ENCODE assay signal across 1 cellular context in the genomic region with DNA sequence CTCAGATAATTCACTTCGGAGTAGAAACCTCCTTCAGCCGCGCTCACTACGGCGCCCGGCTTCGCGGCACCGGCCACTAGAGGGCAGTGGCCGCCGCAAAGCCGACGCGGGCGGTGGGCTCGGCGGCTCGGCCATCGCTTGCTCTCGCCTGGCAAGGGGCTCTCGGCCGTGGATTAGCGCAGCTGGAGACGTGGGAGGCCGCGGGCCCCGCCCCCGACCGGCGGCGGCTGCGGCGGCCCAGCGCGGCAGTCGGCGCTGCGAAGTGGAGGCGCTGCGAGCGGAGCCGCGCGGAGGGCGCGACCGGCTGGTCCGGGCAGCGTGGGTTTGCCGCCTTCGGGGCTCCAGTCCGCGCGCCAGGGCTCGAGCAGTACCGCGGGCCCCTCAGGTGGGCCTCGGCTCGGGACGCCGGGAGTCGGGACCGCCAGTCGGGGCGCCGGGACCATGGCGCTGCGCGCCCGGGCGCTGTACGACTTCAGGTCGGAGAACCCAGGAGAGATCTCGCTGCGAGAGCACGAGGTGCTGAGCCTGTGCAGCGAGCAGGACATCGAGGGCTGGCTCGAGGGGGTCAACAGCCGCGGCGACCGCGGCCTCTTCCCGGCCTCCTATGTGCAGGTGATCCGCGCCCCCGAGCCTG.
TF ChIP-seq lines count a peak whose summit lies in the region.

A gene with protein sequence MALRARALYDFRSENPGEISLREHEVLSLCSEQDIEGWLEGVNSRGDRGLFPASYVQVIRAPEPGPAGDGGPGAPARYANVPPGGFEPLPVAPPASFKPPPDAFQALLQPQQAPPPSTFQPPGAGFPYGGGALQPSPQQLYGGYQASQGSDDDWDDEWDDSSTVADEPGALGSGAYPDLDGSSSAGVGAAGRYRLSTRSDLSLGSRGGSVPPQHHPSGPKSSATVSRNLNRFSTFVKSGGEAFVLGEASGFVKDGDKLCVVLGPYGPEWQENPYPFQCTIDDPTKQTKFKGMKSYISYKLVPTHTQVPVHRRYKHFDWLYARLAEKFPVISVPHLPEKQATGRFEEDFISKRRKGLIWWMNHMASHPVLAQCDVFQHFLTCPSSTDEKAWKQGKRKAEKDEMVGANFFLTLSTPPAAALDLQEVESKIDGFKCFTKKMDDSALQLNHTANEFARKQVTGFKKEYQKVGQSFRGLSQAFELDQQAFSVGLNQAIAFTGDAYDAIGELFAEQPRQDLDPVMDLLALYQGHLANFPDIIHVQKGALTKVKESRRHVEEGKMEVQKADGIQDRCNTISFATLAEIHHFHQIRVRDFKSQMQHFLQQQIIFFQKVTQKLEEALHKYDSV (plus strand): TSS at position 248 of the 634 bp plus-strand sequence. CDS start 194 bp downstream, at position 442.

TF ChIP-seq in K562, 482 proteins besides CTCF, POLR2A, EP300 and RAD21 (continued from another document):
- TF ChIP-seq, protein P1, sequence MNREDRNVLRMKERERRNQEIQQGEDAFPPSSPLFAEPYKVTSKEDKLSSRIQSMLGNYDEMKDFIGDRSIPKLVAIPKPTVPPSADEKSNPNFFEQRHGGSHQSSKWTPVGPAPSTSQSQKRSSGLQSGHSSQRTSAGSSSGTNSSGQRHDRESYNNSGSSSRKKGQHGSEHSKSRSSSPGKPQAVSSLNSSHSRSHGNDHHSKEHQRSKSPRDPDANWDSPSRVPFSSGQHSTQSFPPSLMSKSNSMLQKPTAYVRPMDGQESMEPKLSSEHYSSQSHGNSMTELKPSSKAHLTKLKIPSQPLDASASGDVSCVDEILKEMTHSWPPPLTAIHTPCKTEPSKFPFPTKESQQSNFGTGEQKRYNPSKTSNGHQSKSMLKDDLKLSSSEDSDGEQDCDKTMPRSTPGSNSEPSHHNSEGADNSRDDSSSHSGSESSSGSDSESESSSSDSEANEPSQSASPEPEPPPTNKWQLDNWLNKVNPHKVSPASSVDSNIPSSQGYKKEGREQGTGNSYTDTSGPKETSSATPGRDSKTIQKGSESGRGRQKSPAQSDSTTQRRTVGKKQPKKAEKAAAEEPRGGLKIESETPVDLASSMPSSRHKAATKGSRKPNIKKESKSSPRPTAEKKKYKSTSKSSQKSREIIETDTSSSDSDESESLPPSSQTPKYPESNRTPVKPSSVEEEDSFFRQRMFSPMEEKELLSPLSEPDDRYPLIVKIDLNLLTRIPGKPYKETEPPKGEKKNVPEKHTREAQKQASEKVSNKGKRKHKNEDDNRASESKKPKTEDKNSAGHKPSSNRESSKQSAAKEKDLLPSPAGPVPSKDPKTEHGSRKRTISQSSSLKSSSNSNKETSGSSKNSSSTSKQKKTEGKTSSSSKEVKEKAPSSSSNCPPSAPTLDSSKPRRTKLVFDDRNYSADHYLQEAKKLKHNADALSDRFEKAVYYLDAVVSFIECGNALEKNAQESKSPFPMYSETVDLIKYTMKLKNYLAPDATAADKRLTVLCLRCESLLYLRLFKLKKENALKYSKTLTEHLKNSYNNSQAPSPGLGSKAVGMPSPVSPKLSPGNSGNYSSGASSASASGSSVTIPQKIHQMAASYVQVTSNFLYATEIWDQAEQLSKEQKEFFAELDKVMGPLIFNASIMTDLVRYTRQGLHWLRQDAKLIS (CRISPR knock-in tag; IDR thresholded peaks at IDR 0.05): no peak
- no peak for TF ChIP-seq ZNF507 (tag; conservative IDR thresholded peaks at IDR 0.05)
- no peak for TF ChIP-seq BCL6 (CRISPR knock-in tag; IDR thresholded peaks at IDR 0.05)
- no peak for TF ChIP-seq ZBTB1 (CRISPR knock-in tag; IDR thresholded peaks at IDR 0.05; ENCODE audit: borderline replicate concordance, low read depth)
- TF ChIP-seq THAP12 (CRISPR knock-in tag; IDR thresholded peaks at IDR 0.05): peak; percentile 45; the same call in 1 of the 2 replicates
- TF ChIP-seq ZKSCAN1 (IDR thresholded peaks at IDR 0.05; ENCODE audit: low read depth, low read length): peak; percentile 51; the same call in 1 of the 2 replicates
- no peak for TF ChIP-seq EP400 (IDR thresholded peaks at IDR 0.05)
TF ChIP-seq in K562: peak in this region for 87.
